Comparison of ENCODE assay signal across 8 cellular contexts in genomic region chr3:184314363-184314699, GRCh38. TPM values are rescaled to one million over a fixed set of nuclear protein-coding genes. Genes with fewer than 3 reads are reported as not detected.
DNase-seq lines count a peak whose midpoint lies in the region; ATAC-seq, FAIRE-seq and TF ChIP-seq lines count a peak whose summit lies in the region.

EIF4G1 (plus strand) TSS chr3:184314606; CDS start chr3:184315797, 1,191 bp downstream.

- H3K18ac ChIP-seq in H1 (ENCODE audit: extremely low read depth, low read length) (peak within 1 kb of the TSS; percentile 19; the same call in 1 of the 2 replicates), mesendoderm (ENCODE audit: low read length) (peak within 1 kb of the TSS; percentile 100)

- no peaks in the 10 kb centered on the region for H3K9me3 ChIP-seq in H1 (ENCODE audit: insufficient read depth in 2 of 2, low read depth in 1 of 2, low read length in 1 of 2)

- H3K23me2 ChIP-seq in H1 (ENCODE audit: low read depth, low read length), result no peaks in the 10 kb centered on the region; the same call in 1 of the 2 replicates

- H3K4me3 ChIP-seq in H1 (ENCODE audit: extremely low read depth in 1 of 4, insufficient read depth in 2 of 4, low read depth in 3 of 4, low read length in 4 of 4) (peak within 1 kb of the TSS; percentile 44 to 96 (median 77)), mesendoderm (ENCODE audit: low read length) (peak within 1 kb of the TSS; percentile 83)

- POLR2A ChIA-PET in H1 (lab: Charles Lee; ENCODE audit: partially characterized antibody), result interaction anchor here (5.0 to 12.3 kb wide), 2 partner anchors 13 to 23 kb away, joined by 30 to 148 read pairs; partner anchors contain the start of gene FAM131A

- no peak within 1 kb of the TSS for H2BK12ac ChIP-seq in H1 (ENCODE audit: low read depth, low read length)

- 0 out of 2 replicates have a peak within 1 kb of the TSS, but pooled peaks have one; percentile 65 for H2AK5ac ChIP-seq in H1 (ENCODE audit: low read depth, low read length)
- peak within 1 kb of the TSS; percentile 68 for H2AK5ac ChIP-seq in mesendoderm (ENCODE audit: low read length)

- H3K79me1 ChIP-seq in H1 (ENCODE audit: low read depth, low read length) (peaks cover 8% of the 10 kb centered on the region), mesendoderm (ENCODE audit: low read length) (peaks cover 3% of the 10 kb centered on the region)

- H4K5ac ChIP-seq in H1 (ENCODE audit: insufficient read length, low read depth, low read length), result peak within 1 kb of the TSS; percentile 80
- no peak within 1 kb of the TSS for H4K5ac ChIP-seq in mesendoderm (ENCODE audit: low read length)

- 2% methylated on average over 6 of the region's 40 CpGs; no CpG with 5 or more reads in 1 of the 2 experiments for WGBS in H1 (ENCODE audit: extremely low coverage in 1 of 2, insufficient coverage in 1 of 2, insufficient read length in 1 of 2, insufficient replicate concordance in 2 of 2, low coverage in 1 of 2, low lambda C conversion rate in 2 of 2, missing lambda C conversion rate in 1 of 2), 2 experiments
- no CpG with 5 or more reads among the region's 40 CpGs for WGBS in mesendoderm (ENCODE audit: extremely low coverage, insufficient coverage, low lambda C conversion rate)

- H2BK120ac ChIP-seq in H1 (replicated peaks; ENCODE audit: low read depth, low read length) (no peak within 1 kb of the TSS), mesendoderm (ENCODE audit: low read depth, low read length) (peak within 1 kb of the TSS; percentile 33)

- H4K91ac ChIP-seq in H1 (replicated peaks; ENCODE audit: insufficient read length, low read length), result no peak within 1 kb of the TSS

- H3K79me2 ChIP-seq in H1 (ENCODE audit: control insufficient read depth in 1 of 2, insufficient read depth in 2 of 2, low read length in 2 of 2), result peaks cover 36 to 47% of the 10 kb centered on the region in 2 experiments
- peaks cover 47% of the 10 kb centered on the region for H3K79me2 ChIP-seq in mesendoderm (ENCODE audit: control insufficient read depth, insufficient read depth, low read length)

- TF ChIP-seq POLR2A in H1 (IDR thresholded peaks at IDR 0.05; ENCODE audit: control extremely low read depth in 1 of 2, low read depth in 2 of 2, low read length in 2 of 2), result peak; percentile 83 to 86; a peak in 2 of 3 replicates

- peak; percentile 80 for ATAC-seq in GM21367 (IDR thresholded peaks at IDR 0.05; ENCODE audit: unreplicated experiment)

- H3K27ac ChIP-seq in H1 (ENCODE audit: low read depth, low read length), result peak within 1 kb of the TSS; percentile 82
- H3K27ac ChIP-seq in mesendoderm (ENCODE audit: low read depth, low read length), result peak within 1 kb of the TSS; percentile 92

- H3K4me2 ChIP-seq in H1 (ENCODE audit: insufficient read depth in 1 of 2, low read depth in 2 of 2, low read length in 2 of 2) (peak within 1 kb of the TSS; percentile 85 to 97), mesendoderm (ENCODE audit: low read length) (peak within 1 kb of the TSS; percentile 97)

- H4K8ac ChIP-seq in H1 (ENCODE audit: extremely low read depth, insufficient read depth, low read length) (peak within 1 kb of the TSS; percentile 96; the same call in 1 of the 2 replicates), mesendoderm (ENCODE audit: low read depth, low read length) (peak within 1 kb of the TSS; percentile 97)

- H3K23ac ChIP-seq in H1 (ENCODE audit: insufficient read length) (no peak within 1 kb of the TSS), mesendoderm (ENCODE audit: low read length) (peak within 1 kb of the TSS; percentile 97)

- H3K4me1 ChIP-seq in H1 (replicated peaks in 1 of 4; ENCODE audit: control insufficient read depth in 3 of 4, insufficient read depth in 4 of 4, low read length in 3 of 4), result peaks cover 3 to 9% (median 6%) of the 10 kb centered on the region in 4 experiments
- H3K4me1 ChIP-seq in mesendoderm (ENCODE audit: control insufficient read depth, low read depth, low read length), result peaks cover 4% of the 10 kb centered on the region

- CTCF ChIA-PET in H1 (lab: Charles Lee; ENCODE audit: partially characterized antibody), result no interaction called here

- no peak for TF ChIP-seq RAD21 in H1 (IDR thresholded peaks at IDR 0.05 in 1 of 2, conservative IDR thresholded peaks at IDR 0.05 in 1 of 2; ENCODE audit: low read depth in 2 of 2, low read length in 2 of 2)

- no peak within 1 kb of the TSS for H2BK15ac ChIP-seq in H1 (ENCODE audit: low read length)
- H2BK15ac ChIP-seq in mesendoderm (replicated peaks; ENCODE audit: low read depth), result no peak within 1 kb of the TSS

- DNase-seq in COLO668 (lab: John Stamatoyannopoulos, UW; ENCODE audit: unreplicated experiment) (peak; percentile 93), HTR-8/SVneo (ENCODE audit: insufficient read length, low spot score) (peak; percentile 92), NOMO-1 treated with DMSO at 0.1 percent for 48 hours (lab: John Stamatoyannopoulos, UW; ENCODE audit: unreplicated experiment) (peak; percentile 94), H1 (ENCODE audit: low read depth in 1 of 2, low spot score in 2 of 2) (peak; percentile 77 to 92), mesendoderm (peak; percentile 95)
- DNase-seq in activated CD8-positive, alpha-beta memory T cell treated with anti-CD3 and anti-CD28 coated beads for 48 hours (ENCODE audit: low read depth in 2 of 3, low spot score in 2 of 3), result peak; percentile 73 to 88 (median 75)
- peak; percentile 79 for DNase-seq in stimulated activated CD8-positive, alpha-beta memory T cell treated with anti-CD3 and anti-CD28 coated beads, Interleukin-15, amount 100 ng/mL, for 1 hour (ENCODE audit: low read depth)

- no peak within 1 kb of the TSS for H3K14ac ChIP-seq in H1 (ENCODE audit: insufficient read length)

- no peak for TF ChIP-seq EP300 in H1 (IDR thresholded peaks at IDR 0.05; ENCODE audit: borderline replicate concordance in 1 of 2, low read depth in 2 of 2, low read length in 2 of 2)

- no peak within 1 kb of the TSS for H2AFZ ChIP-seq in H1 (ENCODE audit: low read length)

- no peak for TF ChIP-seq CTCF in H1 (IDR thresholded peaks at IDR 0.05; ENCODE audit: control extremely low read depth in 1 of 3, insufficient read depth in 1 of 3, low read depth in 1 of 3, low read length in 3 of 3)

- peak within 1 kb of the TSS; percentile 69 for H3K56ac ChIP-seq in H1 (replicated peaks; ENCODE audit: insufficient read length, low read depth, low read length)
- peak within 1 kb of the TSS; percentile 98 for H3K56ac ChIP-seq in mesendoderm (ENCODE audit: low read length)

- no peaks in the 10 kb centered on the region for H3K27me3 ChIP-seq in H1 (replicated peaks in 1 of 4; ENCODE audit: control insufficient read depth in 3 of 4, extremely low read depth in 1 of 4, insufficient read depth in 3 of 4, low read length in 3 of 4)
- no peaks in the 10 kb centered on the region for H3K27me3 ChIP-seq in mesendoderm (ENCODE audit: insufficient read depth, low read length, poor library complexity)

- no peak within 1 kb of the TSS for H2BK20ac ChIP-seq in H1 (ENCODE audit: low read length)

- H3K4ac ChIP-seq in H1 (replicated peaks; ENCODE audit: insufficient read length, low read depth, low read length) (peak within 1 kb of the TSS; percentile 85), mesendoderm (ENCODE audit: low read depth, low read length) (peak within 1 kb of the TSS; percentile 100)

- peak within 1 kb of the TSS; percentile 66; the same call in 1 of the 2 replicates for H2BK5ac ChIP-seq in H1 (ENCODE audit: low read depth, low read length)
- H2BK5ac ChIP-seq in mesendoderm (ENCODE audit: low read length), result peak within 1 kb of the TSS; percentile 80

- peak; percentile 83 for FAIRE-seq in HTR-8/SVneo (lab: Jason Lieb, UNC)
- no peak for FAIRE-seq in H1 (lab: Jason Lieb, UNC)

- H3K36me3 ChIP-seq in H1 (ENCODE audit: control insufficient read depth in 2 of 4, insufficient read depth in 4 of 4, low read length in 3 of 4), result peaks cover 7 to 26% (median 16%) of the 10 kb centered on the region in 4 experiments; a peak in 7 of 8 replicates
- H3K36me3 ChIP-seq in mesendoderm (ENCODE audit: control insufficient read depth, insufficient read depth, low read length), result peaks cover 5% of the 10 kb centered on the region

- peaks cover 26 to 28% of the 10 kb centered on the region in 2 experiments for H4K20me1 ChIP-seq in H1 (replicated peaks in 1 of 2; ENCODE audit: control insufficient read depth in 1 of 2, insufficient read depth in 2 of 2, low read length in 2 of 2)

- H3K9ac ChIP-seq in H1 (replicated peaks in 1 of 4; ENCODE audit: extremely low read depth in 1 of 4, low read depth in 3 of 4, low read length in 3 of 4) (peak within 1 kb of the TSS; percentile 70 to 99 (median 88)), mesendoderm (ENCODE audit: low read length) (peak within 1 kb of the TSS; percentile 94)

TF ChIP-seq in H1, 55 proteins besides CTCF, POLR2A, EP300 and RAD21 (continues in another document):
- TF ChIP-seq ATF2 (IDR thresholded peaks at IDR 0.05; ENCODE audit: low read length) (no peak), RBBP5 (IDR thresholded peaks at IDR 0.05; ENCODE audit: borderline replicate concordance, low read depth, low read length) (no peak), JUN (IDR thresholded peaks at IDR 0.05; ENCODE audit: low read depth, low read length) (no peak)

RNA-seq across cellular contexts. Expression of gene EIF4G1, which starts in this region (rescaled TPM):
- 473 and 480 TPM in 2 replicates for total RNA-seq in H1 (2021; fragmentation: NEBNext Ultra II Directional; extraction: Animal tissue kit (Norgen Biotek cat#: 25700))
- 318 and 421 TPM in 2 replicates for polyA plus RNA-seq in H1 (2011; rRNA removed)
- 188 TPM for polyA plus RNA-seq in H1 (2011; cell fraction: cytosol; rRNA removed)
- 535 TPM for polyA plus RNA-seq in H1 (2011; cell fraction: nucleus; rRNA removed)
- 236 to 375 TPM (median 350 TPM) in 4 replicates for polyA plus RNA-seq in H1 (2012, experiment 1 of 2)
- 251 TPM for polyA plus RNA-seq in H1 (2012, experiment 2 of 2)
- 278 TPM for polyA plus RNA-seq in H1 (2013, experiment 1 of 2)
- polyA plus RNA-seq in H1 (2013, experiment 2 of 2), result 258 TPM
- 334 and 358 TPM in 2 replicates for polyA minus RNA-seq in H1 (2011; rRNA and poly(A)+ RNA removed)
- polyA minus RNA-seq in H1 (2011; cell fraction: cytosol; rRNA and poly(A)+ RNA removed), result 203 TPM
- 138 TPM for polyA minus RNA-seq in H1 (2011; cell fraction: nucleus; rRNA and poly(A)+ RNA removed)
- polyA plus RNA-seq in mesendoderm (2013, experiment 1 of 2), result 364 TPM
- 356 TPM for polyA plus RNA-seq in mesendoderm (2013, experiment 2 of 2)

Comparison
In these comparisons a context has a peak if more than half of its experiments do, and no peak if none do; other contexts are left out.
1. Peak in every context shown above with its lines: DNase-seq, ATAC-seq, H3K4me3 ChIP-seq and H3K27ac ChIP-seq.